ENCODE assay signal across 1 cellular context in the genomic region with DNA sequence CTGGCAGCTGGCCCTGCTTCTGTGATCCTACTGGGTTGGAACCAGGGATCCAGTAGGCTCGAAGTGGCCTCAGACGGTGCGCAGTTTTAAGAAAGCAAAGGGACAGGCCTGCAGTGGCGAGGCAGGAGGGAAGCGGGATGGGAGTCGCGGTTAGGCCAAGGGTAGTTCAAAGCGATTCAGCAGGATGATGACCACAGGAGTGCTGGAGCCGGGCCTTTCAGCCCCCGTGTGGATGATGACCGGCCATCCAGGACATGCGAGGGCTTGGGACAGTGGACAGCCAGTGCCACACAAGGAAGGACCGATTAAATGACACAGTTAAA.
A peak's percentile ranks its signal among the peaks of the same experiment; 100 is the strongest.
TF ChIP-seq lines count a peak whose summit lies in the region.

No MANE protein-coding gene starts in this region.

TF ChIP-seq in HEK293, 187 proteins besides CTCF, POLR2A, EP300 and RAD21 (continued from another document):
- TF ChIP-seq ZNF830 (tag by site-specific recombination; IDR thresholded peaks at IDR 0.05; ENCODE audit: low read depth) (no peak), SCRT2 (tag by site-specific recombination; IDR thresholded peaks at IDR 0.05) (no peak), ZNF521 (tag by site-specific recombination; IDR thresholded peaks at IDR 0.05) (no peak), ZSCAN16 (tag by site-specific recombination; IDR thresholded peaks at IDR 0.05) (no peak), ZNF76 (tag by site-specific recombination; IDR thresholded peaks at IDR 0.05; ENCODE audit: borderline replicate concordance, low read depth) (no peak), ZNF132 (tag by site-specific recombination; IDR thresholded peaks at IDR 0.05; ENCODE audit: borderline replicate concordance) (no peak), TCF7L2 (IDR thresholded peaks at IDR 0.05; ENCODE audit: borderline replicate concordance, low read depth, low read length) (no peak), KLF16 (tag by site-specific recombination; IDR thresholded peaks at IDR 0.05) (no peak), ZNF544 (tag by site-specific recombination; IDR thresholded peaks at IDR 0.05) (no peak), ZNF292 (tag by site-specific recombination; IDR thresholded peaks at IDR 0.05; ENCODE audit: borderline replicate concordance, low read depth) (no peak), ZNF114 (tag by site-specific recombination; IDR thresholded peaks at IDR 0.05) (no peak), ZNF391 (tag by site-specific recombination; IDR thresholded peaks at IDR 0.05; ENCODE audit: borderline replicate concordance, low read depth) (no peak), ZNF175 (tag by site-specific recombination; IDR thresholded peaks at IDR 0.05) (no peak), GLIS2 (tag by site-specific recombination; IDR thresholded peaks at IDR 0.05) (peak; percentile 62), ZNF677 (tag by site-specific recombination; IDR thresholded peaks at IDR 0.05) (no peak), MYNN (tag by site-specific recombination; IDR thresholded peaks at IDR 0.05; ENCODE audit: borderline replicate concordance) (no peak), ZBTB1 (tag by site-specific recombination; IDR thresholded peaks at IDR 0.05) (no peak), ZFP3 (tag by site-specific recombination; IDR thresholded peaks at IDR 0.05; ENCODE audit: low read depth) (no peak), ZNF354C (tag by site-specific recombination; IDR thresholded peaks at IDR 0.05; ENCODE audit: borderline replicate concordance, low read depth) (no peak), SP2 (tag by site-specific recombination; IDR thresholded peaks at IDR 0.05) (no peak), ZNF404 (tag by site-specific recombination; IDR thresholded peaks at IDR 0.05) (no peak), KLF10 (tag by site-specific recombination; IDR thresholded peaks at IDR 0.05) (no peak), ZFP37 (tag by site-specific recombination; IDR thresholded peaks at IDR 0.05) (peak; percentile 69; the same call in 1 of the 2 replicates), MZF1 (tag by site-specific recombination; IDR thresholded peaks at IDR 0.05; ENCODE audit: borderline replicate concordance) (no peak), ZNF610 (tag by site-specific recombination; IDR thresholded peaks at IDR 0.05; ENCODE audit: borderline replicate concordance) (no peak), EGR2 (tag by site-specific recombination; IDR thresholded peaks at IDR 0.05; ENCODE audit: low read depth) (no peak), ZBTB20 (tag by site-specific recombination; IDR thresholded peaks at IDR 0.05) (peak; percentile 26; the same call in 1 of the 2 replicates)
- TF ChIP-seq, protein P1, sequence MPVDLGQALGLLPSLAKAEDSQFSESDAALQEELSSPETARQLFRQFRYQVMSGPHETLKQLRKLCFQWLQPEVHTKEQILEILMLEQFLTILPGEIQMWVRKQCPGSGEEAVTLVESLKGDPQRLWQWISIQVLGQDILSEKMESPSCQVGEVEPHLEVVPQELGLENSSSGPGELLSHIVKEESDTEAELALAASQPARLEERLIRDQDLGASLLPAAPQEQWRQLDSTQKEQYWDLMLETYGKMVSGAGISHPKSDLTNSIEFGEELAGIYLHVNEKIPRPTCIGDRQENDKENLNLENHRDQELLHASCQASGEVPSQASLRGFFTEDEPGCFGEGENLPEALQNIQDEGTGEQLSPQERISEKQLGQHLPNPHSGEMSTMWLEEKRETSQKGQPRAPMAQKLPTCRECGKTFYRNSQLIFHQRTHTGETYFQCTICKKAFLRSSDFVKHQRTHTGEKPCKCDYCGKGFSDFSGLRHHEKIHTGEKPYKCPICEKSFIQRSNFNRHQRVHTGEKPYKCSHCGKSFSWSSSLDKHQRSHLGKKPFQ (tag by site-specific recombination; IDR thresholded peaks at IDR 0.05), result 0 out of 2 replicates have a peak, but pooled peaks have one; percentile 3
- TF ChIP-seq, protein P2, sequence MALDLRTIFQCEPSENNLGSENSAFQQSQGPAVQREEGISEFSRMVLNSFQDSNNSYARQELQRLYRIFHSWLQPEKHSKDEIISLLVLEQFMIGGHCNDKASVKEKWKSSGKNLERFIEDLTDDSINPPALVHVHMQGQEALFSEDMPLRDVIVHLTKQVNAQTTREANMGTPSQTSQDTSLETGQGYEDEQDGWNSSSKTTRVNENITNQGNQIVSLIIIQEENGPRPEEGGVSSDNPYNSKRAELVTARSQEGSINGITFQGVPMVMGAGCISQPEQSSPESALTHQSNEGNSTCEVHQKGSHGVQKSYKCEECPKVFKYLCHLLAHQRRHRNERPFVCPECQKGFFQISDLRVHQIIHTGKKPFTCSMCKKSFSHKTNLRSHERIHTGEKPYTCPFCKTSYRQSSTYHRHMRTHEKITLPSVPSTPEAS (tag by site-specific recombination; IDR thresholded peaks at IDR 0.05), result no peak
- TF ChIP-seq, protein P3, sequence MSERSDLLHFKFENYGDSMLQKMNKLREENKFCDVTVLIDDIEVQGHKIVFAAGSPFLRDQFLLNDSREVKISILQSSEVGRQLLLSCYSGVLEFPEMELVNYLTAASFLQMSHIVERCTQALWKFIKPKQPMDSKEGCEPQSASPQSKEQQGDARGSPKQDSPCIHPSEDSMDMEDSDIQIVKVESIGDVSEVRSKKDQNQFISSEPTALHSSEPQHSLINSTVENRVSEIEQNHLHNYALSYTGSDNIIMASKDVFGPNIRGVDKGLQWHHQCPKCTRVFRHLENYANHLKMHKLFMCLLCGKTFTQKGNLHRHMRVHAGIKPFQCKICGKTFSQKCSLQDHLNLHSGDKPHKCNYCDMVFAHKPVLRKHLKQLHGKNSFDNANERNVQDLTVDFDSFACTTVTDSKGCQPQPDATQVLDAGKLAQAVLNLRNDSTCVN (tag by site-specific recombination; optimal IDR thresholded peaks at IDR 0.05), result no peak
- TF ChIP-seq, protein P4, sequence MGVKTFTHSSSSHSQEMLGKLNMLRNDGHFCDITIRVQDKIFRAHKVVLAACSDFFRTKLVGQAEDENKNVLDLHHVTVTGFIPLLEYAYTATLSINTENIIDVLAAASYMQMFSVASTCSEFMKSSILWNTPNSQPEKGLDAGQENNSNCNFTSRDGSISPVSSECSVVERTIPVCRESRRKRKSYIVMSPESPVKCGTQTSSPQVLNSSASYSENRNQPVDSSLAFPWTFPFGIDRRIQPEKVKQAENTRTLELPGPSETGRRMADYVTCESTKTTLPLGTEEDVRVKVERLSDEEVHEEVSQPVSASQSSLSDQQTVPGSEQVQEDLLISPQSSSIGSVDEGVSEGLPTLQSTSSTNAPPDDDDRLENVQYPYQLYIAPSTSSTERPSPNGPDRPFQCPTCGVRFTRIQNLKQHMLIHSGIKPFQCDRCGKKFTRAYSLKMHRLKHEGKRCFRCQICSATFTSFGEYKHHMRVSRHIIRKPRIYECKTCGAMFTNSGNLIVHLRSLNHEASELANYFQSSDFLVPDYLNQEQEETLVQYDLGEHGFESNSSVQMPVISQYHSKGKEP (tag by site-specific recombination; IDR thresholded peaks at IDR 0.05), result no peak
- TF ChIP-seq, protein P5, sequence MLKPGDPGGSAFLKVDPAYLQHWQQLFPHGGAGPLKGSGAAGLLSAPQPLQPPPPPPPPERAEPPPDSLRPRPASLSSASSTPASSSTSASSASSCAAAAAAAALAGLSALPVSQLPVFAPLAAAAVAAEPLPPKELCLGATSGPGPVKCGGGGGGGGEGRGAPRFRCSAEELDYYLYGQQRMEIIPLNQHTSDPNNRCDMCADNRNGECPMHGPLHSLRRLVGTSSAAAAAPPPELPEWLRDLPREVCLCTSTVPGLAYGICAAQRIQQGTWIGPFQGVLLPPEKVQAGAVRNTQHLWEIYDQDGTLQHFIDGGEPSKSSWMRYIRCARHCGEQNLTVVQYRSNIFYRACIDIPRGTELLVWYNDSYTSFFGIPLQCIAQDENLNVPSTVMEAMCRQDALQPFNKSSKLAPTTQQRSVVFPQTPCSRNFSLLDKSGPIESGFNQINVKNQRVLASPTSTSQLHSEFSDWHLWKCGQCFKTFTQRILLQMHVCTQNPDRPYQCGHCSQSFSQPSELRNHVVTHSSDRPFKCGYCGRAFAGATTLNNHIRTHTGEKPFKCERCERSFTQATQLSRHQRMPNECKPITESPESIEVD (tag by site-specific recombination; IDR thresholded peaks at IDR 0.05), result no peak
- TF ChIP-seq, protein P6, sequence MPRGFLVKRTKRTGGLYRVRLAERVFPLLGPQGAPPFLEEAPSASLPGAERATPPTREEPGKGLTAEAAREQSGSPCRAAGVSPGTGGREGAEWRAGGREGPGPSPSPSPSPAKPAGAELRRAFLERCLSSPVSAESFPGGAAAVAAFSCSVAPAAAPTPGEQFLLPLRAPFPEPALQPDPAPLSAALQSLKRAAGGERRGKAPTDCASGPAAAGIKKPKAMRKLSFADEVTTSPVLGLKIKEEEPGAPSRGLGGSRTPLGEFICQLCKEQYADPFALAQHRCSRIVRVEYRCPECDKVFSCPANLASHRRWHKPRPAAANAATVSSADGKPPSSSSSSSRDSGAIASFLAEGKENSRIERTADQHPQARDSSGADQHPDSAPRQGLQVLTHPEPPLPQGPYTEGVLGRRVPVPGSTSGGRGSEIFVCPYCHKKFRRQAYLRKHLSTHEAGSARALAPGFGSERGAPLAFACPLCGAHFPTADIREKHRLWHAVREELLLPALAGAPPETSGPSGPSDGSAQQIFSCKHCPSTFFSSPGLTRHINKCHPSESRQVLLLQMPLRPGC (tag by site-specific recombination; IDR thresholded peaks at IDR 0.05), result no peak
